ENCODE assay signal across 16 cellular contexts in the genomic region with DNA sequence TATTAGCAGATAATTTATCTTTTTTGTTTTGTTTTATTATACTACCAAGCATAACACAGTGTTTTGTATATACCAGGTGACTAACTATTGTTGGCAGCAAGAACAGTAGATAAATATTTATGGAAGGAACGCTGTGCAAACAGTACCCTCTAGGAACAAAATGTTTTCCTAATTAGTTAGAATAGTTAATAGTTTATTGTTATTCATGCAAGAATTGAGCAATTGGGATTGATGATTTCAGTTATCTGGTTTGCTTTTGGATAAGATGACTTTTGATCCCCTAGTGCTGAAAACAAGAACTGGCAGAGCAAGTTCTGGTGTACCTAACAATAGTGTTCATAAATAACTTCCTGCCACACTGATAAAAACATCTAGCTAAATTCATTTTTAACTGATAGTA.
DNase-seq lines count a peak whose midpoint lies in the region; ATAC-seq and TF ChIP-seq lines count a peak whose summit lies in the region.
"Had no signal": no experiment of that assay in that cellular context is flagged by ENCODE, and none has a peak within 500 bp of the region (broad histone marks: within the 10 kb centered on the region; RNA-seq: fewer than 3 reads in every experiment).

No MANE protein-coding gene starts in this region.

- no peak overlapping the region for H3K27ac Mint-ChIP-seq in Calu3 (ENCODE audit: unreplicated experiment)
- H3K27ac Mint-ChIP-seq in neural crest cell (ENCODE audit: unreplicated experiment): no peak overlapping the region
- H3K27ac Mint-ChIP-seq: activated naive CD4-positive, alpha-beta T cell treated with anti-CD3 and anti-CD28 coated beads, Interleukin-2, amount 50 U/mL, for 24 hours had no signal

- peaks cover 5% of the 10 kb centered on the region for H3K36me3 Mint-ChIP-seq in Calu3 (ENCODE audit: insufficient read depth, unreplicated experiment)
- H3K36me3 Mint-ChIP-seq in neural crest cell (ENCODE audit: low read depth): no peaks in the 10 kb centered on the region
- H3K36me3 Mint-ChIP-seq: activated naive CD4-positive, alpha-beta T cell treated with anti-CD3 and anti-CD28 coated beads, Interleukin-2, amount 50 U/mL, for 24 hours; naive B cell had no signal

- H3K4me1 Mint-ChIP-seq in Calu3 (ENCODE audit: low read depth, unreplicated experiment): peaks cover 39% of the 10 kb centered on the region
- peaks cover 21% of the 10 kb centered on the region for H3K4me1 Mint-ChIP-seq in neural crest cell

- peak; percentile 27 for TF ChIP-seq CTCF in Calu3 (IDR thresholded peaks at IDR 0.05; ENCODE audit: unreplicated experiment)
- TF ChIP-seq CTCF in LNCaP clone FGC (IDR thresholded peaks at IDR 0.05; ENCODE audit: control insufficient read depth, extremely low read depth, insufficient read depth): no peak
- peak; percentile 43 for TF ChIP-seq CTCF in neural crest cell (conservative IDR thresholded peaks at IDR 0.05)

- H3K27me3 Mint-ChIP-seq in Calu3 (ENCODE audit: unreplicated experiment): no peaks in the 10 kb centered on the region
- peaks cover 2% of the 10 kb centered on the region for H3K27me3 Mint-ChIP-seq in neural crest cell (ENCODE audit: low read depth)

- H3K4me3 ChIP-seq in LNCaP clone FGC (ENCODE audit: low read depth, low read length): no peak overlapping the region
- H3K4me3 ChIP-seq: left lung, right atrium auricular region had no signal

- H3K9me3 Mint-ChIP-seq in Calu3 (ENCODE audit: low read depth, unreplicated experiment) (no peaks in the 10 kb centered on the region), neural crest cell (no peaks in the 10 kb centered on the region)
- H3K9me3 Mint-ChIP-seq: activated naive CD4-positive, alpha-beta T cell treated with anti-CD3 and anti-CD28 coated beads, Interleukin-2, amount 50 U/mL, for 24 hours; naive B cell had no signal

- intact Hi-C loops in Calu3 (cut with micrococcal nuclease; ENCODE audit: unreplicated experiment): loop anchor here (5.0 kb wide), 3 partner anchors 44 to 491 kb away; no protein-coding TSS in a partner anchor

- no peak overlapping the region for H3K4me3 Mint-ChIP-seq in Calu3 (ENCODE audit: low read depth, unreplicated experiment)
- H3K4me3 Mint-ChIP-seq in neural crest cell: peak overlapping the region; percentile 42
- H3K4me3 Mint-ChIP-seq: activated naive CD4-positive, alpha-beta T cell treated with anti-CD3 and anti-CD28 coated beads, Interleukin-2, amount 50 U/mL, for 24 hours had no signal

- ATAC-seq in HG03354 (IDR thresholded peaks at IDR 0.05; ENCODE audit: poor library complexity, severe bottlenecking, unreplicated experiment): no peak
- no peak for ATAC-seq in HG03108 (IDR thresholded peaks at IDR 0.05; ENCODE audit: unreplicated experiment)
- ATAC-seq: left lung had no signal

- no TSS peak for BruUV-seq in Calu3 (replicated peaks; lab: Mats Ljungman, UMichigan)

- DNase-seq in Calu3: no peak
- DNase-seq in LNCaP clone FGC (ENCODE audit: low read depth): peak; percentile 63
- peak; percentile 42 for DNase-seq in dermis blood vessel endothelial cell
- DNase-seq in neural crest cell (ENCODE audit: low read depth, low spot score): no peak
- DNase-seq in GM19240 (ENCODE audit: insufficient read length, low spot score): no peak
- DNase-seq in hepatic stellate cell (ENCODE audit: low spot score): no peak
- DNase-seq: C1 segment of cervical spinal cord, hippocampal formation, left lung, MM.1S, naive B cell, WERI-Rb-1 had no signal

- CTCF ChIA-PET in Calu3 (lab: Charles Lee): interaction anchor here (0.6 to 4.1 kb wide), 7 partner anchors 10 to 225 kb away, joined by 3 to 73 read pairs (median 5); no protein-coding TSS in a partner anchor

Comparison
In these comparisons a context has a peak if more than half of its experiments do, and no peak if none do; other contexts are left out.
1. DNase-seq: peak in LNCaP clone FGC (single experiment) and dermis blood vessel endothelial cell (single experiment); none in Calu3 (single experiment), neural crest cell (single experiment), GM19240 (single experiment) and hepatic stellate cell (single experiment).